In the genomic region with DNA sequence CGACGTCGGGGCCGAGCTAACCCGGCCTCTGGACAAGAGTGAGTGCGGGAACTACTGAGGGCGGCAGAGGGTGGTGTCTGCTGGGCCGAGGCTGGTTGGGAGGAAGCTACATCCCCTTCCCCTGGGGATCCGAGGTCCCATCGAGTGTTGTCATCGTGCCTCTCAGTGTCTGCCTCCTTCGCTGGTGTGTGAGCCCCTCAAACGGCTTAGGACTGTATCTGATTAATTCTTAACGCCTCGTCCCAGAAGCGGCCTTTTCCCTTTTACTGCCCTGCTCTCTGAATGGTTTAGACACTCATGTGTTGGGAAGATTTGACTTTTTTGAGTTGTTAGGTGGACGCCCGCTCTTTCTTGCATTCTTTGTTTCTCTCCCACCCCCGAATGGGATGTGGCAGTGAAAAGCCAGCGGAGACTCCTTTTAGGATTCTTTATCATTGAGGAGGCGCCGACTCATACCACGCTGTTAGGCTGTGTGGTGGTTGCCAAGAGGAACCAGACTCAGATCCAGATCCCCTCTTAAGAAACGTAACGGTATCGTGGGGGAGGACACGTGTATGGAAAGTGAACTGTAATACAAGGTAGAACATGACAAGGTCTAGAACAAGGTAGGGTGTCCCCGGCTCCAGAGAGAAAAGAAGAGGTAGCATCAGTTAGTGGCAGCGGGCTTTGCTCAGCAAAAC, we compare ENCODE assay signal across 8 cellular contexts. TPM values are rescaled to one million over a fixed set of nuclear protein-coding genes. Genes with fewer than 3 reads are reported as not detected.
A peak's percentile ranks its signal among the peaks of the same experiment; 100 is the strongest.
DNase-seq lines count a peak whose midpoint lies in the region; ATAC-seq and TF ChIP-seq lines count a peak whose summit lies in the region.

No MANE protein-coding gene starts in this region.

- H3K4me1 ChIP-seq in GM23338 (ENCODE audit: insufficient read depth), result peaks cover 5% of the 10 kb centered on the region
- H3K4me1 ChIP-seq in mucosa of rectum (ENCODE audit: control insufficient read depth in 2 of 2, insufficient read depth in 2 of 2, low read length in 2 of 2), result peaks cover 17 to 18% of the 10 kb centered on the region in 2 donors

- H3K4me3 ChIP-seq in AG10803 (ENCODE audit: low read length) (peak overlapping the region; percentile 99), GM23338 (peak overlapping the region; percentile 84), mucosa of rectum (ENCODE audit: low read length in 2 of 2) (peak overlapping the region; percentile 91 to 95)

- H3K27me3 ChIP-seq in GM23338 (ENCODE audit: insufficient read depth), result no peaks in the 10 kb centered on the region
- H3K27me3 ChIP-seq in mucosa of rectum (ENCODE audit: control insufficient read depth in 2 of 2, insufficient read depth in 2 of 2, low read length in 2 of 2), result no peaks in the 10 kb centered on the region

- H3K4me3 Mint-ChIP-seq in GM23338, result peak overlapping the region; percentile 97
- H3K4me3 Mint-ChIP-seq in dendritic cell treated with granulocyte-macrophage colony-stimulating factor and Interleukin-4, amounts not matched to agents 40 ng/mL and 50 ng/mL, for 4 days, result peak overlapping the region; percentile 95

- peaks cover 1% of the 10 kb centered on the region; the same call in 1 of the 3 replicates for H3K9me3 Mint-ChIP-seq in GM23338
- no peaks in the 10 kb centered on the region for H3K9me3 Mint-ChIP-seq in dendritic cell treated with granulocyte-macrophage colony-stimulating factor and Interleukin-4, amounts not matched to agents 40 ng/mL and 50 ng/mL, for 4 days

- H3K9ac ChIP-seq in mucosa of rectum (ENCODE audit: low read depth in 1 of 2, low read length in 2 of 2), result peak overlapping the region; percentile 97 to 99

- no peaks in the 10 kb centered on the region for H3K9me2 ChIP-seq in GM23338 (ENCODE audit: insufficient read depth)

- no peaks in the 10 kb centered on the region for H3K36me3 ChIP-seq in GM23338 (ENCODE audit: insufficient read depth)
- peaks cover 7 to 17% of the 10 kb centered on the region in 2 donors for H3K36me3 ChIP-seq in mucosa of rectum (ENCODE audit: control insufficient read depth in 2 of 2, insufficient read depth in 2 of 2, low read length in 2 of 2)

- H3K4me2 ChIP-seq in GM23338, result peak overlapping the region; percentile 97

- DNase-seq in AG10803 (ENCODE audit: low read depth) (peak; percentile 25), GM23338 (ENCODE audit: low spot score) (peak; percentile 55), ureter (ENCODE audit: low spot score) (no peak), NCI-H2081 (lab: John Stamatoyannopoulos, UW) (no peak)

- intact Hi-C loops in dendritic cell treated with granulocyte-macrophage colony-stimulating factor and Interleukin-4, amounts not matched to agents 40 ng/mL and 50 ng/mL, for 4 days (cut with micrococcal nuclease), result loop anchor here (5.0 kb wide), 1 partner anchor 193 kb away; a partner anchor contains a TSS

- H3K9me3 ChIP-seq in mucosa of rectum (ENCODE audit: control insufficient read depth in 2 of 2, low read length in 2 of 2), result no peaks in the 10 kb centered on the region

- peaks cover 12% of the 10 kb centered on the region for H3K27me3 Mint-ChIP-seq in GM23338 (ENCODE audit: insufficient read depth, low read depth, poor library complexity)
- H3K27me3 Mint-ChIP-seq in dendritic cell treated with granulocyte-macrophage colony-stimulating factor and Interleukin-4, amounts not matched to agents 40 ng/mL and 50 ng/mL, for 4 days, result no peaks in the 10 kb centered on the region

- peaks cover 8% of the 10 kb centered on the region for H3K4me1 Mint-ChIP-seq in GM23338
- peaks cover 25% of the 10 kb centered on the region for H3K4me1 Mint-ChIP-seq in dendritic cell treated with granulocyte-macrophage colony-stimulating factor and Interleukin-4, amounts not matched to agents 40 ng/mL and 50 ng/mL, for 4 days (ENCODE audit: low read depth)

- no peak; the same call in 1 of the 3 replicates for ATAC-seq in GM23338
- peak; percentile 4; the same call in 1 of the 3 replicates for ATAC-seq in SK-N-SH treated with all-trans-retinoic acid at 6 μM for 48 hours
- ATAC-seq in GM21786 (IDR thresholded peaks at IDR 0.05; ENCODE audit: unreplicated experiment), result no peak

- H3K27ac Mint-ChIP-seq in GM23338, result peak overlapping the region; percentile 100
- H3K27ac Mint-ChIP-seq in dendritic cell treated with granulocyte-macrophage colony-stimulating factor and Interleukin-4, amounts not matched to agents 40 ng/mL and 50 ng/mL, for 4 days, result peak overlapping the region; percentile 99

- H3K27ac ChIP-seq in GM23338 (ENCODE audit: low read depth) (peak overlapping the region; percentile 12; the same call in 1 of the 2 replicates), mucosa of rectum (ENCODE audit: low read depth in 2 of 2, low read length in 2 of 2) (peak overlapping the region; percentile 94 to 95)

- peak overlapping the region; percentile 1; the same call in 1 of the 2 replicates for H2AFZ ChIP-seq in GM23338

- peaks cover 5% of the 10 kb centered on the region for H4K20me1 ChIP-seq in GM23338 (replicated peaks; ENCODE audit: insufficient read depth)

- TF ChIP-seq CTCF in AG10803 (conservative IDR thresholded peaks at IDR 0.05; ENCODE audit: low read length) (no peak), GM23338 (conservative IDR thresholded peaks at IDR 0.05; ENCODE audit: low read depth in 2 of 2) (no peak)

- no peaks in the 10 kb centered on the region for H3F3A ChIP-seq in GM23338 (replicated peaks; ENCODE audit: low read depth)

- H3K36me3 Mint-ChIP-seq in GM23338 (ENCODE audit: low read depth), result peaks cover 4% of the 10 kb centered on the region; the same call in 2 of the 3 replicates
- peaks cover 37% of the 10 kb centered on the region for H3K36me3 Mint-ChIP-seq in dendritic cell treated with granulocyte-macrophage colony-stimulating factor and Interleukin-4, amounts not matched to agents 40 ng/mL and 50 ng/mL, for 4 days (ENCODE audit: low read depth)

- H3K79me2 ChIP-seq in GM23338 (replicated peaks; ENCODE audit: insufficient read depth), result peaks cover 55% of the 10 kb centered on the region

TF ChIP-seq in GM23338, 12 proteins besides CTCF, POLR2A, EP300 and RAD21 (continues in another document):
- TF ChIP-seq EZH2phosphoT487 (IDR thresholded peaks at IDR 0.05; ENCODE audit: unreplicated experiment), result no peak
- TF ChIP-seq, protein P1, sequence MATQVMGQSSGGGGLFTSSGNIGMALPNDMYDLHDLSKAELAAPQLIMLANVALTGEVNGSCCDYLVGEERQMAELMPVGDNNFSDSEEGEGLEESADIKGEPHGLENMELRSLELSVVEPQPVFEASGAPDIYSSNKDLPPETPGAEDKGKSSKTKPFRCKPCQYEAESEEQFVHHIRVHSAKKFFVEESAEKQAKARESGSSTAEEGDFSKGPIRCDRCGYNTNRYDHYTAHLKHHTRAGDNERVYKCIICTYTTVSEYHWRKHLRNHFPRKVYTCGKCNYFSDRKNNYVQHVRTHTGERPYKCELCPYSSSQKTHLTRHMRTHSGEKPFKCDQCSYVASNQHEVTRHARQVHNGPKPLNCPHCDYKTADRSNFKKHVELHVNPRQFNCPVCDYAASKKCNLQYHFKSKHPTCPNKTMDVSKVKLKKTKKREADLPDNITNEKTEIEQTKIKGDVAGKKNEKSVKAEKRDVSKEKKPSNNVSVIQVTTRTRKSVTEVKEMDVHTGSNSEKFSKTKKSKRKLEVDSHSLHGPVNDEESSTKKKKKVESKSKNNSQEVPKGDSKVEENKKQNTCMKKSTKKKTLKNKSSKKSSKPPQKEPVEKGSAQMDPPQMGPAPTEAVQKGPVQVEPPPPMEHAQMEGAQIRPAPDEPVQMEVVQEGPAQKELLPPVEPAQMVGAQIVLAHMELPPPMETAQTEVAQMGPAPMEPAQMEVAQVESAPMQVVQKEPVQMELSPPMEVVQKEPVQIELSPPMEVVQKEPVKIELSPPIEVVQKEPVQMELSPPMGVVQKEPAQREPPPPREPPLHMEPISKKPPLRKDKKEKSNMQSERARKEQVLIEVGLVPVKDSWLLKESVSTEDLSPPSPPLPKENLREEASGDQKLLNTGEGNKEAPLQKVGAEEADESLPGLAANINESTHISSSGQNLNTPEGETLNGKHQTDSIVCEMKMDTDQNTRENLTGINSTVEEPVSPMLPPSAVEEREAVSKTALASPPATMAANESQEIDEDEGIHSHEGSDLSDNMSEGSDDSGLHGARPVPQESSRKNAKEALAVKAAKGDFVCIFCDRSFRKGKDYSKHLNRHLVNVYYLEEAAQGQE (IDR thresholded peaks at IDR 0.05; ENCODE audit: unreplicated experiment), result no peak

TF ChIP-seq in SK-N-SH treated with all-trans-retinoic acid at 6 μM for 48 hours, 23 proteins besides CTCF, POLR2A, EP300 and RAD21:
- TF ChIP-seq ZNF70 (CRISPR knock-in tag; IDR thresholded peaks at IDR 0.05), result no peak
- TF ChIP-seq ZFP30 (CRISPR knock-in tag; IDR thresholded peaks at IDR 0.05), result no peak
- no peak for TF ChIP-seq PPARA (CRISPR knock-in tag; IDR thresholded peaks at IDR 0.05; ENCODE audit: borderline replicate concordance)

RNA-seq across cellular contexts. Expression of a gene that starts 0.6 kb away (rescaled TPM):
- total RNA-seq in GM23338 (2014; rRNA removed; shearing (Covaris generic)), result 31.2 and 45.2 TPM in 2 replicates
- polyA plus RNA-seq in GM23338 (2016; fragmentation: Nextera tagmentation; extraction: Ambion mirVana), result 28.7 and 29.9 TPM in 2 replicates
- 33.5 TPM for total RNA-seq in ureter

RNA-seq across cellular contexts. Expression of a gene that starts 39.5 kb away (rescaled TPM):
- total RNA-seq in GM23338 (2014; rRNA removed; shearing (Covaris generic)), result 0.03 TPM in 1 of 2 replicates, not detected in the other
- not detected in 2 replicates for polyA plus RNA-seq in GM23338 (2016; fragmentation: Nextera tagmentation; extraction: Ambion mirVana)
- 0.10 TPM for total RNA-seq in ureter

RNA-seq across cellular contexts. Expression of a gene that starts 56.7 kb away (rescaled TPM):
- 39.3 and 41.6 TPM in 2 replicates for total RNA-seq in GM23338 (2014; rRNA removed; shearing (Covaris generic))
- polyA plus RNA-seq in GM23338 (2016; fragmentation: Nextera tagmentation; extraction: Ambion mirVana), result 23.1 and 29.0 TPM in 2 replicates
- total RNA-seq in ureter, result 54.6 TPM

Comparison
In these comparisons a context has a peak if more than half of its experiments do, and no peak if none do; other contexts are left out.
1. DNase-seq: peak in AG10803 (single experiment) and GM23338 (single experiment); none in ureter (single experiment) and NCI-H2081 (0 of 2).
2. Peak in every context shown above with its lines, with median percentiles within 50 percentile points of each other: H3K4me3 ChIP-seq.